8 cellular contexts compared by ENCODE assay signal in genomic region chr9:93143830-93144530, GRCh38. TPM values are rescaled to one million over a fixed set of nuclear protein-coding genes. Genes with fewer than 3 reads are reported as not detected.
DNase-seq lines count a peak whose midpoint lies in the region; ATAC-seq, FAIRE-seq and TF ChIP-seq lines count a peak whose summit lies in the region.

No MANE protein-coding gene starts in this region.

- TF ChIP-seq CTCF in CD14-positive monocyte (IDR thresholded peaks at IDR 0.05) = no peak
- TF ChIP-seq CTCF in Peyer's patch (IDR thresholded peaks at IDR 0.05) = no peak
- TF ChIP-seq CTCF in kidney (IDR thresholded peaks at IDR 0.05; ENCODE audit: borderline replicate concordance, extremely low read depth, insufficient read depth) = no peak
- TF ChIP-seq CTCF in transverse colon (IDR thresholded peaks at IDR 0.05) = no peak

- H3K9me3 ChIP-seq in Peyer's patch (no peaks in the 10 kb centered on the region), kidney (ENCODE audit: control insufficient read depth in 1 of 2, low read length in 2 of 2) (no peaks in the 10 kb centered on the region), transverse colon (no peaks in the 10 kb centered on the region)

- H3K36me3 ChIP-seq in Peyer's patch (no peaks in the 10 kb centered on the region), kidney (ENCODE audit: control insufficient read depth in 1 of 2, insufficient read depth in 2 of 2, low read length in 2 of 2) (no peaks in the 10 kb centered on the region), transverse colon (no peaks in the 10 kb centered on the region)

- H3K4me3 ChIP-seq in Peyer's patch (no peak overlapping the region), kidney (ENCODE audit: low read length in 2 of 2) (no peak overlapping the region), transverse colon (no peak overlapping the region)

- intact Hi-C loops in CD14-positive monocyte (cut with micrococcal nuclease) = no loop called here
- intact Hi-C loops in kidney (cut with DNase I) = no loop called here
- intact Hi-C loops in transverse colon (cut with DNase I; ENCODE audit: low total_unique reads) = no loop called here

- in situ Hi-C loops in transverse colon (cut with MboI; ENCODE audit: low pct_ligation_motif_present in 1 of 4, low pct_unique_long_range_greater_than_20kb in 1 of 4, low sequenced_read_pairs in 3 of 4) = no loop called here

- no peak for DNase-seq in CD14-positive monocyte (ENCODE audit: low spot score)
- DNase-seq in Peyer's patch = peak in 2 of 3 donors; percentile 42 to 64
- peak; percentile 80 for DNase-seq in activated naive CD4-positive, alpha-beta T cell treated with anti-CD3 and anti-CD28 coated beads, Interleukin-2, amount 10 ng/mL, durations not matched to agents 7 days and 5 days
- DNase-seq in kidney = peak; percentile 76
- DNase-seq in transverse colon = peak; percentile 42
- no peak for DNase-seq in dermis blood vessel endothelial cell

- TF ChIP-seq EP300 in transverse colon (IDR thresholded peaks at IDR 0.05; ENCODE audit: low read depth) = no peak

- CTCF ChIA-PET in activated naive CD4-positive, alpha-beta T cell treated with anti-CD3 and anti-CD28 coated beads, Interleukin-2, amount 10 ng/mL, durations not matched to agents 7 days and 5 days (lab: Charles Lee) = interaction anchor here (1.5 to 3.4 kb wide), 2 partner anchors 10 to 35 kb away, joined by 6 to 12 read pairs; no protein-coding TSS in a partner anchor

- peak overlapping the region in 3 of 4 donors; percentile 26 to 57 (median 40) for H3K27ac ChIP-seq in Peyer's patch
- H3K27ac ChIP-seq in kidney (ENCODE audit: low read depth in 2 of 2, low read length in 2 of 2) = no peak overlapping the region
- peak overlapping the region in 2 of 4 donors; percentile 36 to 41 for H3K27ac ChIP-seq in transverse colon

- 28 to 41% methylated on average over 5 to 12 of the region's 15 CpGs for WGBS in transverse colon (ENCODE audit: low coverage in 1 of 2), 2 donors

- peak overlapping the region in 1 of 7 donors; percentile 13 for H3K27ac Mint-ChIP-seq in CD14-positive monocyte
- H3K27ac Mint-ChIP-seq in activated naive CD4-positive, alpha-beta T cell treated with anti-CD3 and anti-CD28 coated beads, Interleukin-2, amount 10 ng/mL, durations not matched to agents 7 days and 5 days = peak overlapping the region; percentile 97

- H3K9me3 Mint-ChIP-seq in CD14-positive monocyte = peaks cover 0 to 13% (median 5%) of the 10 kb centered on the region in 7 donors
- peaks cover 25% of the 10 kb centered on the region for H3K9me3 Mint-ChIP-seq in activated naive CD4-positive, alpha-beta T cell treated with anti-CD3 and anti-CD28 coated beads, Interleukin-2, amount 10 ng/mL, durations not matched to agents 7 days and 5 days

- no peak overlapping the region for H3K9ac ChIP-seq in kidney (ENCODE audit: low read length in 2 of 2)

- H3K4me1 Mint-ChIP-seq in CD14-positive monocyte = peaks cover 24% of the 10 kb centered on the region
- H3K4me1 Mint-ChIP-seq in activated naive CD4-positive, alpha-beta T cell treated with anti-CD3 and anti-CD28 coated beads, Interleukin-2, amount 10 ng/mL, durations not matched to agents 7 days and 5 days = peaks cover 65% of the 10 kb centered on the region

- FAIRE-seq in kidney (lab: Jason Lieb, UNC) = no peak

- peaks cover 0 to 15% (median 6%) of the 10 kb centered on the region in 4 donors for H3K4me1 ChIP-seq in Peyer's patch
- peaks cover 0 to 6% of the 10 kb centered on the region in 2 donors for H3K4me1 ChIP-seq in kidney (ENCODE audit: control insufficient read depth in 1 of 2, insufficient read depth in 1 of 2, low read depth in 1 of 2, low read length in 2 of 2)
- H3K4me1 ChIP-seq in transverse colon = peaks cover 4 to 13% (median 6%) of the 10 kb centered on the region in 4 donors

- H3K27me3 Mint-ChIP-seq in CD14-positive monocyte (ENCODE audit: low read depth in 3 of 3) = peaks cover 4 to 12% (median 7%) of the 10 kb centered on the region in 3 donors
- no peaks in the 10 kb centered on the region for H3K27me3 Mint-ChIP-seq in activated naive CD4-positive, alpha-beta T cell treated with anti-CD3 and anti-CD28 coated beads, Interleukin-2, amount 10 ng/mL, durations not matched to agents 7 days and 5 days

- TF ChIP-seq POLR2A in Peyer's patch (IDR thresholded peaks at IDR 0.05) (no peak), transverse colon (IDR thresholded peaks at IDR 0.05) (peak; percentile 16)

- ATAC-seq in HG02870 (IDR thresholded peaks at IDR 0.05; ENCODE audit: unreplicated experiment) (no peak), HG03460 (IDR thresholded peaks at IDR 0.05; ENCODE audit: unreplicated experiment) (no peak)

- peak overlapping the region; percentile 14 to 32 for H3K4me3 Mint-ChIP-seq in CD14-positive monocyte
- H3K4me3 Mint-ChIP-seq in activated naive CD4-positive, alpha-beta T cell treated with anti-CD3 and anti-CD28 coated beads, Interleukin-2, amount 10 ng/mL, durations not matched to agents 7 days and 5 days = peak overlapping the region; percentile 49

- no peaks in the 10 kb centered on the region for H3K27me3 ChIP-seq in Peyer's patch
- no peaks in the 10 kb centered on the region for H3K27me3 ChIP-seq in transverse colon

- H3K36me3 Mint-ChIP-seq in CD14-positive monocyte = peaks cover 0 to 5% of the 10 kb centered on the region in 2 donors
- H3K36me3 Mint-ChIP-seq in activated naive CD4-positive, alpha-beta T cell treated with anti-CD3 and anti-CD28 coated beads, Interleukin-2, amount 10 ng/mL, durations not matched to agents 7 days and 5 days = peaks cover 17% of the 10 kb centered on the region

RNA-seq across cellular contexts. Expression of gene NINJ1, which starts 9.9 kb away (rescaled TPM):
- polyA plus RNA-seq in CD14-positive monocyte (100 to 1,000 TPM; 290 to 469 TPM), kidney (ENCODE audit: insufficient read depth, low read depth, low replicate concordance) (149 TPM)
- total RNA-seq in Peyer's patch (10 to 100 TPM; 47.0 to 56.8 (median 54.5) TPM), kidney (56.3 TPM), transverse colon (10 to 100 TPM; 29.5 to 67.7 (median 38.5) TPM), dermis blood vessel endothelial cell (35.4 and 52.0 TPM in 2 replicates)

RNA-seq across cellular contexts. Expression of gene WNK2, which starts 40.0 kb away (rescaled TPM):
- polyA plus RNA-seq in CD14-positive monocyte = not detected
- total RNA-seq in Peyer's patch = 100 to 1,000 TPM; 155 to 577 (median 259) TPM
- total RNA-seq in kidney = 4.8 TPM
- polyA plus RNA-seq in kidney (ENCODE audit: insufficient read depth, low read depth, low replicate concordance) = 1.5 TPM
- 100 to 1,000 TPM; 133 to 618 (median 157) TPM for total RNA-seq in transverse colon
- not detected in 2 replicates for total RNA-seq in dermis blood vessel endothelial cell

RNA-seq across cellular contexts. Expression of gene CARD19, which starts 48.0 kb away (rescaled TPM):
- polyA plus RNA-seq in CD14-positive monocyte = 100 to 1,000 TPM; 130 to 137 TPM
- 10 to 100 TPM; 34.7 to 74.4 (median 58.9) TPM for total RNA-seq in Peyer's patch
- total RNA-seq in kidney = 44.5 TPM
- 49.3 TPM for polyA plus RNA-seq in kidney (ENCODE audit: insufficient read depth, low read depth, low replicate concordance)
- total RNA-seq in transverse colon = 100 to 1,000 TPM in 2 of 4 donors, 10 to 100 TPM in 2; 16.3 to 105 (median 88.2) TPM
- total RNA-seq in dermis blood vessel endothelial cell = 70.2 and 74.4 TPM in 2 replicates

Comparison
In these comparisons a context has a peak if more than half of its experiments do, and no peak if none do; other contexts are left out.
1. DNase-seq: peak in Peyer's patch (2 of 3), activated naive CD4-positive, alpha-beta T cell treated with anti-CD3 and anti-CD28 coated beads, Interleukin-2, amount 10 ng/mL, durations not matched to agents 7 days and 5 days (single experiment), kidney (single experiment) and transverse colon (single experiment); none in CD14-positive monocyte (single experiment) and dermis blood vessel endothelial cell (single experiment).
2. H3K27ac ChIP-seq: peak in Peyer's patch (3 of 4); none in kidney (0 of 2).
3. RNA of gene WNK2, which starts 40.0 kb away (total RNA-seq): 155 to 577 TPM in Peyer's patch and 133 to 618 TPM in transverse colon; 4.8 TPM in kidney (single experiment) and not detected in dermis blood vessel endothelial cell; every median in the first group is over 10 times any median in the second.